22 cellular contexts compared by ENCODE assay signal in the genomic region with DNA sequence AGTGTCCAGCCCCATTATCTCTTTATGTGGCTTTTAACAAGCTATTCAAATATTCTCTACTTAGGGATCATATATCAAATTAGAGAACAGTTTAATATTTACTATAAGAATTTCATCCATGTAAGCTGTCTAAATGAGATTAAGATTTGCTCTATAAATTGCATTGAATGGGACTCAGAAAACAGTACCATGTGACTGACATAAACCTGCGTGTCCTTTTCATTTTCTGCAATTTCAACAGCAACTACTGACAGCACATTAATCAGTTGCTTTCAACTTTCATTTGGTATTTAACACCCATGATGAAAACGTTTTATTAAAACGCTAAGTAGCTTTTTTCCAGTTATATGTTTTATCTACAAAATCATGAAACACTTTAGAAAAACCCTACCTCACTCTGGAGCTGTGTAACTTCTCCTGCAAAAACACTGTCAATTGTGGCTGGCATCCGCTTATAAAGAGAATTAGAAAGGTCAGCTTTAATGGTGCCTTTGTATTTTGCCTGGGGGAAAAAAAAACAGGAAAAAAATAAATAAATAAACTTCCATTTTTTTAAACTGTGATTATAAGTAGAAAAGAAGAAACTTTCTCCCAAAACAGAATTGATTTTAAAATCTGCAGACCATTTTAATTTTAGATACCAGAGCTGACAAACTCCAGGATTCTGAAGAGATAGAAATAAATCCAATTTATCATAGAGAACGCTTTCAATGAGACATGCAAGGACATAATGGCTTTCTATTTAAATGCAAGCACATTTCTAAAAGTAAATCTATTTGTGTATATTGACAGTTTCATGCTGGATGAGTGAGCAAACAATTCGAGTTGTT. TPM values are rescaled to one million over a fixed set of nuclear protein-coding genes. Genes with fewer than 3 reads are reported as not detected.
"Had no signal": no experiment of that assay in that cellular context is flagged by ENCODE, and none has a peak within 500 bp of the region (broad histone marks: within the 10 kb centered on the region; RNA-seq: fewer than 3 reads in every experiment).

No MANE protein-coding gene starts in this region.

- DNase-seq: activated CD4-positive, alpha-beta T cell treated with anti-CD3 and anti-CD28 coated beads for 1 hour; activated CD4-positive, alpha-beta T cell treated with anti-CD3 and anti-CD28 coated beads, Interleukin-2, amount 50 U/mL, for 1 hour; activated CD8-positive, alpha-beta T cell treated with anti-CD3 and anti-CD28 coated beads, Interleukin-2, amount 10 ng/mL, durations not matched to agents 7 days and 5 days; activated gamma-delta T cell; activated naive CD4-positive, alpha-beta T cell treated with anti-CD3 and anti-CD28 coated beads, Interleukin-2, amount 50 U/mL, for 16 hours; anterior cingulate cortex; body of pancreas; caudate nucleus; effector CD4-positive, alpha-beta T cell; immature natural killer cell; kidney glomerular epithelial cell; ovary; stimulated activated CD4-positive, alpha-beta T cell treated with anti-CD3 and anti-CD28 coated beads, Interleukin-12 subunit alpha, Interleukin-12 subunit beta, amount 100 ng/mL, for 4 hours; stimulated activated CD4-positive, alpha-beta T cell treated with anti-CD3 and anti-CD28 coated beads, Interleukin-4, amount 100 ng/mL, for 4 hours; stimulated activated naive CD8-positive, alpha-beta T cell treated with anti-CD3 and anti-CD28 coated beads, Interleukin-15, Interleukin-2, amounts not matched to agents 100 U/mL and 50 U/mL, for 24 hours; thyroid gland had no signal

- H3K27me3 ChIP-seq: body of pancreas, ovary, right atrium auricular region, thyroid gland had no signal

- ATAC-seq: activated CD8-positive, alpha-beta T cell treated with anti-CD3 and anti-CD28 coated beads, Interleukin-2, amount 10 ng/mL, durations not matched to agents 7 days and 5 days; body of pancreas; stimulated activated naive CD8-positive, alpha-beta T cell treated with anti-CD3 and anti-CD28 coated beads, Interleukin-15, Interleukin-2, amounts not matched to agents 100 U/mL and 50 U/mL, for 24 hours had no signal

- H3K9me3 Mint-ChIP-seq: activated T-helper 1 cell treated with anti-CD3 and anti-CD28 coated beads, Interleukin-12 subunit alpha, Interleukin-12 subunit beta, Interleukin-2, Interleukin-4 antibody, amounts not matched to agents 30 ng/mL and 10 ng/mL and 1 ng/mL, durations not matched to agents 14 hours and 24 hours and 36 hours; dendritic cell treated with granulocyte-macrophage colony-stimulating factor and Interleukin-4, amounts not matched to agents 40 ng/mL and 50 ng/mL, for 4 days; immature natural killer cell; nephron had no signal

- H3K36me3 ChIP-seq: neutrophil, ovary, prostate gland, thyroid gland had no signal

- H3K27me3 Mint-ChIP-seq: dendritic cell treated with granulocyte-macrophage colony-stimulating factor and Interleukin-4, amounts not matched to agents 40 ng/mL and 50 ng/mL, for 4 days had no signal

- H3K4me3 ChIP-seq: body of pancreas, ovary, prostate gland, thyroid gland had no signal

- H3K9me3 ChIP-seq: body of pancreas, neutrophil, ovary, prostate gland, right atrium auricular region, thyroid gland had no signal

- H3K4me3 Mint-ChIP-seq: activated CD8-positive, alpha-beta T cell treated with anti-CD3 and anti-CD28 coated beads, Interleukin-2, amount 10 ng/mL, durations not matched to agents 7 days and 5 days; activated T-helper 1 cell treated with anti-CD3 and anti-CD28 coated beads, Interleukin-12 subunit alpha, Interleukin-12 subunit beta, Interleukin-2, Interleukin-4 antibody, amounts not matched to agents 30 ng/mL and 10 ng/mL and 1 ng/mL, durations not matched to agents 14 hours and 24 hours and 36 hours; dendritic cell treated with granulocyte-macrophage colony-stimulating factor and Interleukin-4, amounts not matched to agents 40 ng/mL and 50 ng/mL, for 4 days; immature natural killer cell had no signal

- H3K36me3 Mint-ChIP-seq: immature natural killer cell had no signal

- H3K4me1 Mint-ChIP-seq: immature natural killer cell had no signal

- H3K27ac Mint-ChIP-seq: activated CD8-positive, alpha-beta T cell treated with anti-CD3 and anti-CD28 coated beads, Interleukin-2, amount 10 ng/mL, durations not matched to agents 7 days and 5 days; activated T-helper 1 cell treated with anti-CD3 and anti-CD28 coated beads, Interleukin-12 subunit alpha, Interleukin-12 subunit beta, Interleukin-2, Interleukin-4 antibody, amounts not matched to agents 30 ng/mL and 10 ng/mL and 1 ng/mL, durations not matched to agents 14 hours and 24 hours and 36 hours; dendritic cell treated with granulocyte-macrophage colony-stimulating factor and Interleukin-4, amounts not matched to agents 40 ng/mL and 50 ng/mL, for 4 days; immature natural killer cell; nephron had no signal

- H3K27ac ChIP-seq: body of pancreas, neutrophil, ovary, prostate gland, thyroid gland had no signal

- H3K4me1 ChIP-seq: prostate gland, right atrium auricular region had no signal

RNA-seq across cellular contexts. Expression of a gene that starts 9.2 kb away (rescaled TPM):
- total RNA-seq: activated CD8-positive, alpha-beta T cell treated with anti-CD3 and anti-CD28 coated beads, Interleukin-2, amount 10 ng/mL, durations not matched to agents 7 days and 5 days had no signal
- polyA plus RNA-seq: immature natural killer cell had no signal
